In the genomic region with DNA sequence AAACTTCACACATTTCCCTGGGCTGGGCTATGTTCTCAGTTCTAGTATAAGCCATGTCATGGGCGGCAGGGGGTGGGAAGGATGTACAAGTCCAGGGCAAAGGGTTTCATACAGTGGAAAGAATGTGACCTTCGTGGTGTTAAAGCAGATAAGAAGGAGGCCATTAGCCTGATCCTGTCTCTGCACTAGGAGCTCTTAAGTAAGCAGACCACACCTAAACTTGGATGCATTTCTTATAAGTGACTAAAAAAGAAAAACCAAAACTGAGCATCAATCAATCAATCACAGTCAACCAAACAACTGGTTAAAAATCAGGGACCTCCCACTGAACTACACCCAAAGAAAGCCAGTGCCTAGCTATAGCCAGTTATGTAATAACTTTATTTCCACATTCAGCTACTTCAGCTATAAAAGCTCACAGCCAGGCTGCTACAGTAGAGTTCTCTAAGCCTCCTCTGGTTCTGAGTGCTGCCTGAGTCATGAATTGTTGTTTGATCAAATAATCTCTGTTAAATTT, we compare ENCODE assay signal across 1 cellular context.
TF ChIP-seq lines count a peak whose summit lies in the region.

No MANE protein-coding gene starts in this region.

TF ChIP-seq in endothelial cell of umbilical vein, 7 proteins besides CTCF, POLR2A, EP300 and RAD21:
- no peak for TF ChIP-seq POLR2AphosphoS5 (IDR thresholded peaks at IDR 0.05; ENCODE audit: insufficient read depth, low read depth, low read length)
- TF ChIP-seq MAX (IDR thresholded peaks at IDR 0.05; ENCODE audit: insufficient read depth, insufficient read length), result no peak
- TF ChIP-seq JUN (IDR thresholded peaks at IDR 0.05; ENCODE audit: borderline replicate concordance, insufficient read depth, insufficient read length, low read depth), result no peak
- TF ChIP-seq EZH2 (IDR thresholded peaks at IDR 0.05; ENCODE audit: borderline replicate concordance, low read depth, low read length, severe bottlenecking), result no peak
- no peak for TF ChIP-seq MYC (IDR thresholded peaks at IDR 0.05; ENCODE audit: low read depth, low read length)
- TF ChIP-seq GATA2 (IDR thresholded peaks at IDR 0.05; ENCODE audit: insufficient read depth, insufficient read length, low read depth, low read length), result no peak
- TF ChIP-seq FOS (IDR thresholded peaks at IDR 0.05; ENCODE audit: borderline replicate concordance, insufficient read depth, low read length), result no peak
